8 cellular contexts compared by ENCODE assay signal in the genomic region with DNA sequence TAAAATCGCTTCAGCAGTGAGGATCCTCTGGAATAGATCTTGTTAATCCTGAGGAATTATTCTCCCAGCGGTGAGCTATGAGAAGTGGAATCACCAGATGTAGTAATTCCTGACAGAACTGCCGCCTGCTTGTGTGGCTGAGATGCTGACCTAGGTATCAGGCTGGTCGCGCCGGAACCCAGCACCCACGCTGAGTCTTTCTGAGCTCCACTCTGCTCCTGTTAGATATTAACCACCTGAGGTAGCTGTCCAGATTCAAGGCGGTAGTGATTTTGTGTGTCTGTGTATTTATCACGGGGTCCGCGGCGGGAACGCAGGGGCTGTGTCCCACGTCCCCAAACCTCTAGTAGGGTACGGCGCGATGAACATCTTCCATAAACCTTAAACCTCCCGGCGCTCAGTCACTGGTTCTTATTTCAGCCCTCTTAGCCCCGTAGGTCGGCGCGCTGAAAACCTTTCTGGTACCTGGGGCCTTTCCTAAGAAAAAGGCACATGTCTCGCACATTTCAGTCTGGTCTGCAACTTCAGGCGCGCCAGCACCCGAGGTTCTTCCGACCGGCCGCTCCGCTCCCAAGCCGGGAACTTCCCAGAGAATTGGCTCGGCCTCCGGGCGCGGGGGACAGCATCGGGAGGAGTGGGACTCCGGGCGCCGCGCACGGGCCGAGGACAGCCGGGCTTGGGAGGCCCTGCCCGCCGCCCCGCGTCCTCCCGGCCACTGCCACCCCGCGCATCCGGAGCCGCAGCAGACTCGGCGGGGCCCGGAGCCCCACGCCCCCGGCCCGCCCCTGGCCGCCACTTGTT. TPM values are rescaled to one million over a fixed set of nuclear protein-coding genes. Genes with fewer than 3 reads are reported as not detected.
DNase-seq lines count a peak whose midpoint lies in the region; ATAC-seq and TF ChIP-seq lines count a peak whose summit lies in the region.

No MANE protein-coding gene starts in this region.

- DNase-seq in activated T-cell treated with anti-CD3 and anti-CD28 coated beads for 24 hours (ENCODE audit: low read depth) (peak; percentile 20), brain microvascular endothelial cell (peak; percentile 28), left lobe of liver (ENCODE audit: low spot score) (no peak), stomach (no peak)
- no peak for DNase-seq in activated T-cell treated with anti-CD3 and anti-CD28 coated beads, Interleukin-2, amount 50 U/mL, for 1 hour

- ATAC-seq in HG02759 (IDR thresholded peaks at IDR 0.05; ENCODE audit: unreplicated experiment) (peak; percentile 2), left lobe of liver (peak; percentile 26), GM18502 (IDR thresholded peaks at IDR 0.05; ENCODE audit: poor library complexity, unreplicated experiment) (no peak)

- WGBS in stomach, 5 donors: 1 to 2% (median 1%) methylated on average over 39 to 60 of the region's 60 CpGs

- peaks cover 7% of the 10 kb centered on the region; the same call in 1 of the 2 replicates for H3K36me3 ChIP-seq in OCI-LY1 (ENCODE audit: insufficient read depth, low read length)
- no peaks in the 10 kb centered on the region for H3K36me3 ChIP-seq in brain microvascular endothelial cell (replicated peaks)
- H3K36me3 ChIP-seq in stomach: peaks cover 0 to 26% (median 11%) of the 10 kb centered on the region in 4 donors

- in situ Hi-C loops in brain microvascular endothelial cell (cut with HindIII; ENCODE audit: low pct_ligation_motif_present, low sequenced_read_pairs): no loop called here

- TF ChIP-seq EP300 in stomach (IDR thresholded peaks at IDR 0.05): no peak

- peak overlapping the region; percentile 96 for H2AFZ ChIP-seq in OCI-LY1 (ENCODE audit: low read length)

- H4K20me1 ChIP-seq in OCI-LY1 (ENCODE audit: insufficient read depth, low read length): no peaks in the 10 kb centered on the region

- H3K4me1 ChIP-seq in OCI-LY1 (ENCODE audit: insufficient read depth, low read length, severe bottlenecking) (peaks cover 41% of the 10 kb centered on the region), stomach (peaks cover 43 to 56% (median 49%) of the 10 kb centered on the region in 4 donors)

- H3K9ac ChIP-seq in OCI-LY1 (ENCODE audit: low read length): peak overlapping the region; percentile 81

- intact Hi-C loops in stomach (cut with DNase I; ENCODE audit: low total_unique reads): no loop called here

- TF ChIP-seq CTCF in OCI-LY1 (IDR thresholded peaks at IDR 0.05; ENCODE audit: low read length) (no peak), brain microvascular endothelial cell (IDR thresholded peaks at IDR 0.05; ENCODE audit: low read depth, low read length, missing control alignments) (no peak), stomach (IDR thresholded peaks at IDR 0.05) (no peak)

- TF ChIP-seq POLR2A in stomach (IDR thresholded peaks at IDR 0.05): no peak

- no peaks in the 10 kb centered on the region for H3F3A ChIP-seq in OCI-LY1 (ENCODE audit: insufficient read depth, low read length)

- H3K9me3 ChIP-seq in OCI-LY1 (ENCODE audit: low read length) (no peaks in the 10 kb centered on the region), stomach (no peaks in the 10 kb centered on the region)

- H3K27me3 ChIP-seq in OCI-LY1 (ENCODE audit: insufficient read depth, low read length): no peaks in the 10 kb centered on the region
- H3K27me3 ChIP-seq in brain microvascular endothelial cell (replicated peaks): no peaks in the 10 kb centered on the region
- H3K27me3 ChIP-seq in stomach: no peaks in the 10 kb centered on the region

- H3K79me2 ChIP-seq in OCI-LY1 (ENCODE audit: insufficient read depth, low read length): no peaks in the 10 kb centered on the region

- no peaks in the 10 kb centered on the region for H3K9me2 ChIP-seq in OCI-LY1 (ENCODE audit: low read depth, low read length)

- H3K4me2 ChIP-seq in OCI-LY1 (ENCODE audit: low read length): peak overlapping the region; percentile 97

- H3K4me3 ChIP-seq in OCI-LY1 (ENCODE audit: low read depth, low read length, poor library complexity, severe bottlenecking) (peak overlapping the region; percentile 82), brain microvascular endothelial cell (ENCODE audit: low read depth, low read length) (peak overlapping the region; percentile 63), stomach (peak overlapping the region; percentile 74 to 88 (median 82))

- H3K27ac ChIP-seq in OCI-LY1 (ENCODE audit: low read depth, low read length, poor library complexity, severe bottlenecking) (no peak overlapping the region), brain microvascular endothelial cell (no peak overlapping the region), stomach (peak overlapping the region; percentile 91 to 97 (median 93))

RNA-seq across cellular contexts. Expression of a gene that starts 0.5 kb away (rescaled TPM):
- total RNA-seq in left lobe of liver: 31.4 TPM
- 100 to 1,000 TPM in 1 of 5 donors, 10 to 100 TPM in 3, 1 to 10 TPM in 1; 6.2 to 107 (median 23.3) TPM for total RNA-seq in stomach
- 1 to 10 TPM; 4.6 to 8.4 (median 6.3) TPM for polyA plus RNA-seq in stomach

RNA-seq across cellular contexts. Expression of a gene that starts 28.3 kb away (rescaled TPM):
- total RNA-seq in left lobe of liver: 4.4 TPM
- total RNA-seq in stomach: 1 to 10 TPM in 4 of 5 donors, not detected in 1; 1.3 to 3.6 (median 2.0) TPM
- polyA plus RNA-seq in stomach: 1 to 10 TPM in 2 of 3 donors, under 1 TPM in 1; 1.00 to 2.9 (median 2.4) TPM

RNA-seq across cellular contexts. Expression of a gene that starts 42.3 kb away (rescaled TPM):
- total RNA-seq in left lobe of liver (9.5 TPM), stomach (10 to 100 TPM in 3 of 5 donors, 1 to 10 TPM in 2; 2.8 to 32.1 (median 11.3) TPM)
- polyA plus RNA-seq in stomach: 10 to 100 TPM; 11.5 to 18.0 (median 14.1) TPM

RNA-seq across cellular contexts. Expression of a gene that starts 54.4 kb away (rescaled TPM):
- total RNA-seq in left lobe of liver (18.6 TPM), stomach (10 to 100 TPM; 10.7 to 78.8 (median 24.4) TPM)
- polyA plus RNA-seq in stomach: 10 to 100 TPM in 1 of 3 donors, 1 to 10 TPM in 2; 5.7 to 15.8 (median 8.0) TPM

RNA-seq across cellular contexts. Expression of a gene that starts 54.8 kb away (rescaled TPM):
- total RNA-seq in left lobe of liver (3.4 TPM), stomach (10 to 100 TPM in 1 of 5 donors, 1 to 10 TPM in 4; 1.2 to 26.6 (median 5.1) TPM)
- polyA plus RNA-seq in stomach: 1 to 10 TPM; 1.4 to 2.8 (median 2.1) TPM

Comparison
In these comparisons a context has a peak if more than half of its experiments do, and no peak if none do; other contexts are left out.
1. DNase-seq: peak in activated T-cell treated with anti-CD3 and anti-CD28 coated beads for 24 hours (single experiment) and brain microvascular endothelial cell (single experiment); none in activated T-cell treated with anti-CD3 and anti-CD28 coated beads, Interleukin-2, amount 50 U/mL, for 1 hour (single experiment), left lobe of liver (single experiment) and stomach (single experiment).
2. H3K27ac ChIP-seq: peak in stomach (5 of 5); none in OCI-LY1 (single experiment) and brain microvascular endothelial cell (single experiment).
3. Peak in every context shown above with its lines, with median percentiles within 50 percentile points of each other: H3K4me3 ChIP-seq.